12 cellular contexts compared by ENCODE assay signal in genomic region chr20:45917790-45918141, GRCh38. TPM values are rescaled to one million over a fixed set of nuclear protein-coding genes. Genes with fewer than 3 reads are reported as not detected.
A peak's percentile ranks its signal among the peaks of the same experiment; 100 is the strongest.
DNase-seq lines count a peak whose midpoint lies in the region; ATAC-seq and TF ChIP-seq lines count a peak whose summit lies in the region.
"Had no signal": no experiment of that assay in that cellular context is flagged by ENCODE, and none has a peak within 500 bp of the region (broad histone marks: within the 10 kb centered on the region; RNA-seq: fewer than 3 reads in every experiment).

No MANE protein-coding gene starts in this region.

- POLR2A ChIA-PET in IMR-90 (lab: Charles Lee; ENCODE audit: unreplicated experiment), result no interaction called here

- peak overlapping the region; percentile 35 for H2AFZ ChIP-seq in IMR-90 (replicated peaks; ENCODE audit: low read length, poor library complexity)

- peak overlapping the region; percentile 89; the same call in 1 of the 2 replicates for H3K27ac ChIP-seq in IMR-90 (ENCODE audit: insufficient read depth, low read length)
- peak overlapping the region; percentile 59 to 67 (median 64) for H3K27ac ChIP-seq in gastrocnemius medialis

- no peak overlapping the region for H3K4me3 Mint-ChIP-seq in chondrocyte (ENCODE audit: unreplicated experiment)
- H3K4me3 Mint-ChIP-seq: B cell had no signal

- peaks cover 38% of the 10 kb centered on the region for H3K4me1 Mint-ChIP-seq in chondrocyte (ENCODE audit: low read depth)

- no peak overlapping the region for H4K91ac ChIP-seq in IMR-90 (ENCODE audit: insufficient read depth, low read depth, low read length)

- no peak for TF ChIP-seq POLR2A in IMR-90 (IDR thresholded peaks at IDR 0.05; ENCODE audit: low read depth, low read length)
- TF ChIP-seq POLR2A in gastrocnemius medialis (IDR thresholded peaks at IDR 0.05), result no peak

- DNase-seq in IMR-90 (peak; percentile 75), chondrocyte (ENCODE audit: low spot score) (no peak), inferior parietal cortex (ENCODE audit: extremely low spot score) (peak; percentile 51), gastrocnemius medialis (no peak), NCI-H1092 (lab: John Stamatoyannopoulos, UW) (no peak), C1 segment of cervical spinal cord (lab: John Stamatoyannopoulos, UW) (no peak)
- DNase-seq: activated T-cell treated with anti-CD3 and anti-CD28 coated beads for 4 hours, islet precursor cell, NCI-H2227 treated with DMSO at 0.1 percent for 48 hours had no signal

- peak overlapping the region; percentile 70; the same call in 1 of the 2 replicates for H2AK5ac ChIP-seq in IMR-90 (ENCODE audit: low read depth, low read length)

- peaks cover 27% of the 10 kb centered on the region for H3K4me1 ChIP-seq in IMR-90 (ENCODE audit: control insufficient read depth, insufficient read depth, low read length)
- peaks cover 0 to 16% of the 10 kb centered on the region in 2 donors for H3K4me1 ChIP-seq in gastrocnemius medialis

- 0 out of 2 replicates have a peak overlapping the region, but pooled peaks have one; percentile 16 for H3K14ac ChIP-seq in IMR-90 (replicated peaks; ENCODE audit: low read depth, low read length)

- H3K4me3 ChIP-seq in IMR-90 (ENCODE audit: insufficient read depth, low read depth, low read length), result no peak overlapping the region
- H3K4me3 ChIP-seq in gastrocnemius medialis, result no peak overlapping the region

- no peaks in the 10 kb centered on the region for H3K9me3 Mint-ChIP-seq in chondrocyte (ENCODE audit: low read depth)

- no peak overlapping the region for H2BK5ac ChIP-seq in IMR-90 (ENCODE audit: low read depth, low read length, poor library complexity, severe bottlenecking)

- H3K9ac ChIP-seq in IMR-90 (ENCODE audit: low read depth, low read length), result no peak overlapping the region

- peak overlapping the region; percentile 46; the same call in 1 of the 2 replicates for H3K18ac ChIP-seq in IMR-90 (ENCODE audit: low read depth, low read length)

- no peaks in the 10 kb centered on the region for H3K36me3 ChIP-seq in IMR-90 (ENCODE audit: control insufficient read depth, insufficient read depth, low read length)
- no peaks in the 10 kb centered on the region for H3K36me3 ChIP-seq in gastrocnemius medialis

- H3K27me3 ChIP-seq in IMR-90 (ENCODE audit: control insufficient read depth, insufficient read depth, low read length), result no peaks in the 10 kb centered on the region
- peaks cover 0 to 3% (median under 1%) of the 10 kb centered on the region in 3 donors for H3K27me3 ChIP-seq in gastrocnemius medialis

- H2BK120ac ChIP-seq in IMR-90 (ENCODE audit: low read depth, low read length), result no peak overlapping the region

- no peak overlapping the region; the same call in 1 of the 2 replicates for H3K56ac ChIP-seq in IMR-90 (ENCODE audit: extremely low read depth, insufficient read depth, low read length)

- H3K79me1 ChIP-seq in IMR-90 (ENCODE audit: low read depth in 1 of 2, low read length in 2 of 2), result no peaks in the 10 kb centered on the region

- no peak overlapping the region for H2BK20ac ChIP-seq in IMR-90 (ENCODE audit: low read depth, low read length)

- H3K27me3 Mint-ChIP-seq in chondrocyte (ENCODE audit: low read depth), result no peaks in the 10 kb centered on the region

- H3K9me3 ChIP-seq in IMR-90 (ENCODE audit: control insufficient read depth, insufficient read depth, low read length), result no peaks in the 10 kb centered on the region
- H3K9me3 ChIP-seq in gastrocnemius medialis, result no peaks in the 10 kb centered on the region

- H3K27ac Mint-ChIP-seq in chondrocyte (ENCODE audit: unreplicated experiment), result peak overlapping the region; percentile 27
- H3K27ac Mint-ChIP-seq: B cell had no signal

- TF ChIP-seq RAD21 in IMR-90 (IDR thresholded peaks at IDR 0.05; ENCODE audit: low read length), result no peak

- H3K9me1 ChIP-seq in IMR-90 (ENCODE audit: insufficient read depth, low read length), result no peaks in the 10 kb centered on the region; the same call in 1 of the 2 replicates

- no TSS peak for BruUV-seq in IMR-90 (replicated peaks; lab: Mats Ljungman, UMichigan)

- H3K4ac ChIP-seq in IMR-90 (ENCODE audit: low read depth, low read length), result peak overlapping the region; percentile 24

- H2AK9ac ChIP-seq in IMR-90 (replicated peaks; ENCODE audit: low read depth, low read length, poor library complexity), result no peak overlapping the region

- no peaks in the 10 kb centered on the region for H4K20me1 ChIP-seq in IMR-90 (ENCODE audit: insufficient read depth, low read length)

- H3K23ac ChIP-seq in IMR-90 (ENCODE audit: low read depth, low read length), result 0 out of 2 replicates have a peak overlapping the region, but pooled peaks have one; percentile 13

- dilution Hi-C loops in IMR-90 (cut with HindIII; ENCODE audit: low sequenced_read_pairs, unreplicated experiment), result no loop called here

- peak overlapping the region; percentile 37 to 42; a peak in 3 of 4 replicates for H4K8ac ChIP-seq in IMR-90 (ENCODE audit: low read depth in 2 of 2, low read length in 2 of 2)

- CTCF ChIA-PET in IMR-90 (lab: Yijun Ruan, JAX), result no interaction called here

- no peak for TF ChIP-seq CTCF in IMR-90 (conservative IDR thresholded peaks at IDR 0.05; ENCODE audit: low read depth, low read length)
- TF ChIP-seq CTCF in chondrocyte (IDR thresholded peaks at IDR 0.05), result no peak
- no peak for TF ChIP-seq CTCF in gastrocnemius medialis (IDR thresholded peaks at IDR 0.05 in 4 of 5, conservative IDR thresholded peaks at IDR 0.05 in 1 of 5)

- intact Hi-C loops in IMR-90 (cut with micrococcal nuclease), result no loop called here
- intact Hi-C loops in gastrocnemius medialis (cut with DNase I; ENCODE audit: low total_unique reads), result no loop called here

- H3K4me2 ChIP-seq in IMR-90 (ENCODE audit: low read depth, low read length), result no peak overlapping the region

- H3K36me3 Mint-ChIP-seq in chondrocyte (ENCODE audit: low read depth), result no peaks in the 10 kb centered on the region

- no CpG with 5 or more reads among the region's 5 CpGs for WGBS in IMR-90 (ENCODE audit: extremely low coverage in 2 of 2, insufficient read length in 1 of 2), 2 experiments

- in situ Hi-C loops in IMR-90 (cut with MboI; ENCODE audit: low sequenced_read_pairs), result loop anchor here (25.0 kb wide), 1 partner anchor 580 kb away; the partner anchor contains the start of gene SDC4
- in situ Hi-C loops in gastrocnemius medialis (cut with MboI; ENCODE audit: low sequenced_read_pairs in 4 of 4), result no loop called here

- H2BK15ac ChIP-seq in IMR-90 (ENCODE audit: low read depth, low read length), result no peak overlapping the region; the same call in 2 of the 3 replicates

- H4K5ac ChIP-seq in IMR-90 (ENCODE audit: low read depth, low read length), result peak overlapping the region; percentile 57

- ATAC-seq in IMR-90 (ENCODE audit: low read depth) (no peak), gastrocnemius medialis (no peak), GM18909 (IDR thresholded peaks at IDR 0.05; ENCODE audit: poor library complexity, unreplicated experiment) (no peak), HG03439 (IDR thresholded peaks at IDR 0.05; ENCODE audit: unreplicated experiment) (no peak)

TF ChIP-seq in IMR-90, 13 proteins besides CTCF, POLR2A, EP300 and RAD21 (continues in another document):
- TF ChIP-seq SMC3 (IDR thresholded peaks at IDR 0.05; ENCODE audit: low read depth, low read length), result no peak
- no peak for TF ChIP-seq CEBPB (IDR thresholded peaks at IDR 0.05; ENCODE audit: low read depth, low read length)
- no peak for TF ChIP-seq RCOR1 (IDR thresholded peaks at IDR 0.05; ENCODE audit: insufficient replicate concordance, low read length)
- TF ChIP-seq MAFK (IDR thresholded peaks at IDR 0.05; ENCODE audit: low read depth, low read length), result no peak
- no peak for TF ChIP-seq FOS (IDR thresholded peaks at IDR 0.05; ENCODE audit: low read depth, low read length)
- no peak for TF ChIP-seq CHD1 (IDR thresholded peaks at IDR 0.05; ENCODE audit: low read depth, low read length)
- no peak for TF ChIP-seq BHLHE40 (IDR thresholded peaks at IDR 0.05; ENCODE audit: low read depth, low read length)

RNA-seq across cellular contexts. Expression of gene PLTP, which starts 5.8 kb away (rescaled TPM):
- 5.0 and 5.4 TPM in 2 replicates for total RNA-seq in IMR-90 (2012; rRNA removed)
- polyA plus RNA-seq in IMR-90 (2012; rRNA removed), result 53.5 and 55.8 TPM in 2 replicates
- 68.7 and 135 TPM in 2 replicates for polyA plus RNA-seq in IMR-90 (2012; cell fraction: cytosol; rRNA removed)
- polyA plus RNA-seq in IMR-90 (2012; cell fraction: nucleus; rRNA removed; ENCODE audit: low replicate concordance), result 46.1 and 62.0 TPM in 2 replicates
- total RNA-seq in chondrocyte, result 48.1 to 53.1 TPM (median 48.5 TPM) in 3 replicates
- 10 to 100 TPM; 22.2 to 77.3 (median 37.3) TPM for total RNA-seq in gastrocnemius medialis

RNA-seq across cellular contexts. Expression of gene PCIF1, which starts 16.7 kb away (rescaled TPM):
- total RNA-seq in IMR-90 (2012; rRNA removed), result 5.4 and 6.1 TPM in 2 replicates
- 17.8 and 18.3 TPM in 2 replicates for polyA plus RNA-seq in IMR-90 (2012; rRNA removed)
- polyA plus RNA-seq in IMR-90 (2012; cell fraction: cytosol; rRNA removed), result 16.0 and 23.4 TPM in 2 replicates
- polyA plus RNA-seq in IMR-90 (2012; cell fraction: nucleus; rRNA removed; ENCODE audit: low replicate concordance), result 23.7 and 43.7 TPM in 2 replicates
- total RNA-seq in chondrocyte, result 23.5 to 25.7 TPM (median 24.9 TPM) in 3 replicates
- 10 to 100 TPM; 32.1 to 51.2 (median 37.0) TPM for total RNA-seq in gastrocnemius medialis

RNA-seq across cellular contexts. Expression of gene CTSA, which starts 26.6 kb away (rescaled TPM):
- total RNA-seq in IMR-90 (2012; rRNA removed) (19.0 and 30.3 TPM in 2 replicates), chondrocyte (172 to 199 TPM (median 175 TPM) in 3 replicates), gastrocnemius medialis (10 to 100 TPM; 21.9 to 59.2 (median 46.2) TPM)
- 290 and 312 TPM in 2 replicates for polyA plus RNA-seq in IMR-90 (2012; rRNA removed)
- 132 and 313 TPM in 2 replicates for polyA plus RNA-seq in IMR-90 (2012; cell fraction: cytosol; rRNA removed)
- 979 and 1,055 TPM in 2 replicates for polyA plus RNA-seq in IMR-90 (2012; cell fraction: nucleus; rRNA removed; ENCODE audit: low replicate concordance)

RNA-seq across cellular contexts. Expression of gene NEURL2, which starts 26.8 kb away (rescaled TPM):
- total RNA-seq in IMR-90 (2012; rRNA removed) (0.56 and 1.1 TPM in 2 replicates), chondrocyte (1.8 to 3.0 TPM (median 2.7 TPM) in 3 replicates), gastrocnemius medialis (10 to 100 TPM in 2 of 4 donors, 1 to 10 TPM in 2; 4.9 to 24.1 (median 10.2) TPM)
- 2.0 and 2.5 TPM in 2 replicates for polyA plus RNA-seq in IMR-90 (2012; rRNA removed)
- polyA plus RNA-seq in IMR-90 (2012; cell fraction: cytosol; rRNA removed), result 1.2 and 3.0 TPM in 2 replicates
- 9.3 and 17.2 TPM in 2 replicates for polyA plus RNA-seq in IMR-90 (2012; cell fraction: nucleus; rRNA removed; ENCODE audit: low replicate concordance)

RNA-seq across cellular contexts. Expression of gene SPATA25, which starts 30.3 kb away (rescaled TPM):
- 0.18 TPM in 1 of 2 replicates, not detected in the other for total RNA-seq in IMR-90 (2012; rRNA removed)
- polyA plus RNA-seq in IMR-90 (2012; rRNA removed), result 0.36 and 1.0 TPM in 2 replicates
- 0.19 and 0.57 TPM in 2 replicates for polyA plus RNA-seq in IMR-90 (2012; cell fraction: cytosol; rRNA removed)
- 2.2 and 4.8 TPM in 2 replicates for polyA plus RNA-seq in IMR-90 (2012; cell fraction: nucleus; rRNA removed; ENCODE audit: low replicate concordance)
- total RNA-seq in chondrocyte, result 0.49 to 1.4 TPM (median 1.2 TPM) in 3 replicates
- total RNA-seq in gastrocnemius medialis, result 1 to 10 TPM in 2 of 4 donors, under 1 TPM in 1, not detected in 1; 0.71 to 4.1 (median 1.8) TPM

Comparison
In these comparisons a context has a peak if more than half of its experiments do, and no peak if none do; other contexts are left out.
1. DNase-seq: peak in IMR-90 (single experiment) and inferior parietal cortex (single experiment); none in chondrocyte (single experiment), gastrocnemius medialis (0 of 2), NCI-H1092 (single experiment) and C1 segment of cervical spinal cord (0 of 14).